In the genomic region with DNA sequence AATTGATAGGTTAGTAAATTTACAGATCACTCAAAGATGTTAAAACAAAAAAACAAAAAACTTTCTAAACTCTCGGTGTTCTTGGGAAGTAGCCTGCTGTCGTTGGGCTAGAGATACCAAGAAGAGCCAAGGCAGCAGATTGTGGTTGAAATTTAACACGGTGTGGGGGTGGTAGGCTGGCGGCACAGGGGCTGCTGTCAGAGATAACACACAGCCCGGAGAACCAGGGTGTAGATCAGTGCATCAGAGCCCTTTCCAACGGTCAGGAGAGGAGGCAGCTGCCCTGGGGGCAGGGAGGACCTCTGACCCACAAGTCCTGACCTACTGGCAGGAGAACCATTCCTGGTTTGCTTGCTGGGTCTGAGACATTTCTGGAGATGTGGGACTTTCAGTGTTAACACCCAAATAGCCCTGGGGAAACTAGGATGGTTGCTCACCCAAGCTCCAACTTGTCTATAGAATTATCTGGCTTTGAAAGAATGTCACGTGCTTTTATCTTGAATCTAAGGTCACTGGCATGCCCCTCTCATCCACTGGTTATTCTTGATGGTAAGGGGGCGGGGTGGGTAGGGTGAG, we compare ENCODE assay signal across 1 cellular context.
A peak's percentile ranks its signal among the peaks of the same experiment; 100 is the strongest.
TF ChIP-seq lines count a peak whose summit lies in the region.

No MANE protein-coding gene starts in this region.

TF ChIP-seq in HepG2, 621 proteins besides CTCF, POLR2A, EP300 and RAD21 (continued from another document):
- TF ChIP-seq, protein P1, sequence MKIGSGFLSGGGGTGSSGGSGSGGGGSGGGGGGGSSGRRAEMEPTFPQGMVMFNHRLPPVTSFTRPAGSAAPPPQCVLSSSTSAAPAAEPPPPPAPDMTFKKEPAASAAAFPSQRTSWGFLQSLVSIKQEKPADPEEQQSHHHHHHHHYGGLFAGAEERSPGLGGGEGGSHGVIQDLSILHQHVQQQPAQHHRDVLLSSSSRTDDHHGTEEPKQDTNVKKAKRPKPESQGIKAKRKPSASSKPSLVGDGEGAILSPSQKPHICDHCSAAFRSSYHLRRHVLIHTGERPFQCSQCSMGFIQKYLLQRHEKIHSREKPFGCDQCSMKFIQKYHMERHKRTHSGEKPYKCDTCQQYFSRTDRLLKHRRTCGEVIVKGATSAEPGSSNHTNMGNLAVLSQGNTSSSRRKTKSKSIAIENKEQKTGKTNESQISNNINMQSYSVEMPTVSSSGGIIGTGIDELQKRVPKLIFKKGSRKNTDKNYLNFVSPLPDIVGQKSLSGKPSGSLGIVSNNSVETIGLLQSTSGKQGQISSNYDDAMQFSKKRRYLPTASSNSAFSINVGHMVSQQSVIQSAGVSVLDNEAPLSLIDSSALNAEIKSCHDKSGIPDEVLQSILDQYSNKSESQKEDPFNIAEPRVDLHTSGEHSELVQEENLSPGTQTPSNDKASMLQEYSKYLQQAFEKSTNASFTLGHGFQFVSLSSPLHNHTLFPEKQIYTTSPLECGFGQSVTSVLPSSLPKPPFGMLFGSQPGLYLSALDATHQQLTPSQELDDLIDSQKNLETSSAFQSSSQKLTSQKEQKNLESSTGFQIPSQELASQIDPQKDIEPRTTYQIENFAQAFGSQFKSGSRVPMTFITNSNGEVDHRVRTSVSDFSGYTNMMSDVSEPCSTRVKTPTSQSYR (CRISPR knock-in tag; IDR thresholded peaks at IDR 0.05; ENCODE audit: borderline replicate concordance) = peak; percentile 80
